7 cellular contexts compared by ENCODE assay signal in the genomic region with DNA sequence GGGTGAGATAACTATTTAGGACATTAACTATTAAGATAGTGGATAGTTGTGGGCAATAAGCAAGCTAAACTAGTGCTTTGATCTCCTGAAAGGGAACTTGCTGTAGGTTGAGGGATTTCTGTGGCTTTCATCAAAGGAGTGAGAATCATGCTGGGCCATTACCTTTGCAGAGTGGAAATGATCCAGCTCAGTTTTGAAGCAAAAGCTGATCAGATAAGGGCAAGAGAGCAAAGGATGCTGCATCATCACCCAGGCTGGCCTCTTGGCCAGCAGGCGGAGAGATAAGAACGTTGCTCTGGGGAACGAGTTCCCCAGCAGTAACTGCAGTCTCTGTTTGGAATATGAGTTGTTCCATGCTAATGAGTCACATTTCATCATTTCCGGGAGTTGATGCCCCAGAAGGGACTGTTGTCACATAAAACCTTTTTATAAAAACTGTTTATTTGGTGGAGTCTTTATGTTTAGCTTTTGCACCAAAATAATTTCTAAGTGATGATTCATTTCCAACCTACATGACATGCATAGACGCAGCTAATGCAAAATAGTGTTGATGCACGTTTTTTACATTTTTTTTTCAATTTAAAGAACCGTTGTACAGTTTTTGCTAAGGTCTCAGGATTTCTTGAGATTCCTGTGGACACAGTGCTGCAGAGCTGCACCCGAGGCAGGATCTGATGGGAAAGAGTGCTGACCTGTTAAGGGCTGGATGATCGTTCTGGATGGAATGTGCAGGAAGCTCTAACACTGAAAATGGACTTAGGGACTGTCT.
DNase-seq lines count a peak whose midpoint lies in the region; ATAC-seq and TF ChIP-seq lines count a peak whose summit lies in the region.

No MANE protein-coding gene starts in this region.

- DNase-seq in HPDE6-E6E7 (ENCODE audit: extremely low spot score) (peak; percentile 86), T-helper 22 cell (ENCODE audit: low read depth) (peak; percentile 3), fibroblast of the aortic adventitia (ENCODE audit: low read depth) (peak; percentile 92)
- DNase-seq in stimulated activated CD4-positive, alpha-beta T cell treated with anti-CD3 and anti-CD28 coated beads, Interleukin-2, amount 100 ng/mL, for 48 hours = peak; percentile 2 to 19

- H3K4me3 ChIP-seq in fibroblast of the aortic adventitia (ENCODE audit: low read depth, low read length) = no peak overlapping the region

- ATAC-seq in HG03095 (IDR thresholded peaks at IDR 0.05; ENCODE audit: unreplicated experiment) (no peak), GM18870 (IDR thresholded peaks at IDR 0.05; ENCODE audit: unreplicated experiment) (no peak), HG02763 (IDR thresholded peaks at IDR 0.05; ENCODE audit: unreplicated experiment) (no peak)

- TF ChIP-seq CTCF in fibroblast of the aortic adventitia (IDR thresholded peaks at IDR 0.05; ENCODE audit: insufficient read depth, low read length) = peak; percentile 41

Comparison
In these comparisons a context has a peak if more than half of its experiments do, and no peak if none do; other contexts are left out.
1. DNase-seq: peak in every context shown above with its lines; median percentile 92 in fibroblast of the aortic adventitia; 86 in HPDE6-E6E7; 10 in stimulated activated CD4-positive, alpha-beta T cell treated with anti-CD3 and anti-CD28 coated beads, Interleukin-2, amount 100 ng/mL, for 48 hours; 3 in T-helper 22 cell.